In genomic region chr20:44811150-44811685, GRCh38 we compare ENCODE assay signal across 1 cellular context.
TF ChIP-seq lines count a peak whose summit lies in the region.

No MANE protein-coding gene starts in this region.

TF ChIP-seq in IMR-90, 13 proteins besides CTCF, POLR2A, EP300 and RAD21 (continued from another document):
- TF ChIP-seq, protein P1, sequence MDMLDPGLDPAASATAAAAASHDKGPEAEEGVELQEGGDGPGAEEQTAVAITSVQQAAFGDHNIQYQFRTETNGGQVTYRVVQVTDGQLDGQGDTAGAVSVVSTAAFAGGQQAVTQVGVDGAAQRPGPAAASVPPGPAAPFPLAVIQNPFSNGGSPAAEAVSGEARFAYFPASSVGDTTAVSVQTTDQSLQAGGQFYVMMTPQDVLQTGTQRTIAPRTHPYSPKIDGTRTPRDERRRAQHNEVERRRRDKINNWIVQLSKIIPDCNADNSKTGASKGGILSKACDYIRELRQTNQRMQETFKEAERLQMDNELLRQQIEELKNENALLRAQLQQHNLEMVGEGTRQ (IDR thresholded peaks at IDR 0.05; ENCODE audit: low read depth, low read length) = no peak
- TF ChIP-seq NFE2L2 (IDR thresholded peaks at IDR 0.05; ENCODE audit: low read depth, low read length) = no peak
- TF ChIP-seq MXI1 (IDR thresholded peaks at IDR 0.05; ENCODE audit: borderline replicate concordance, low read depth, low read length) = no peak
- TF ChIP-seq SMC3 (IDR thresholded peaks at IDR 0.05; ENCODE audit: low read depth, low read length) = no peak
TF ChIP-seq in IMR-90: peak in this region for 0.
